18 cellular contexts compared by ENCODE assay signal in genomic region chr3:70000563-70001081, GRCh38. TPM values are rescaled to one million over a fixed set of nuclear protein-coding genes. Genes with fewer than 3 reads are reported as not detected.
DNase-seq lines count a peak whose midpoint lies in the region; ATAC-seq, FAIRE-seq and TF ChIP-seq lines count a peak whose summit lies in the region.
"Had no signal": no experiment of that assay in that cellular context is flagged by ENCODE, and none has a peak within 500 bp of the region (broad histone marks: within the 10 kb centered on the region; RNA-seq: fewer than 3 reads in every experiment).

No MANE protein-coding gene starts in this region.

- H3K4me2 ChIP-seq in PC-3 (ENCODE audit: low read length) = no peak overlapping the region

- DNase-seq in HT1080 (ENCODE audit: low read depth) (peak; percentile 31), PC-3 (peak; percentile 5), fibroblast of pulmonary artery (ENCODE audit: low read depth) (peak; percentile 38), pancreas (no peak), GM13976 (ENCODE audit: low spot score) (no peak), T-helper 2 cell (no peak)
- DNase-seq in activated T-cell treated with anti-CD3 and anti-CD28 coated beads, Interleukin-2, amount 50 U/mL, for 48 hours = no peak
- no peak for DNase-seq in stimulated activated CD4-positive, alpha-beta T cell treated with anti-CD3 and anti-CD28 coated beads, Interleukin-2, amount 100 ng/mL, for 48 hours
- DNase-seq: EL, MV-4-11 had no signal

- no peaks in the 10 kb centered on the region for H3K9me3 ChIP-seq in PC-3 (ENCODE audit: low read length)
- no peaks in the 10 kb centered on the region for H3K9me3 ChIP-seq in pancreas

- no peak for TF ChIP-seq CTCF in PC-3 (conservative IDR thresholded peaks at IDR 0.05; ENCODE audit: low read depth, low read length)
- TF ChIP-seq CTCF in fibroblast of pulmonary artery (IDR thresholded peaks at IDR 0.05; ENCODE audit: low read length, missing control alignments) = no peak
- TF ChIP-seq CTCF in pancreas (IDR thresholded peaks at IDR 0.05) = no peak
- no peak for TF ChIP-seq CTCF in GM13976 (IDR thresholded peaks at IDR 0.05; ENCODE audit: borderline replicate concordance, control extremely low read depth, extremely low read depth, insufficient read depth, missing control alignments)

- H3K27ac ChIP-seq in PC-3 (ENCODE audit: low read length) (no peak overlapping the region), pancreas (no peak overlapping the region)
- H3K27ac ChIP-seq: C4-2B had no signal

- CTCF ChIA-PET in PC-3 (lab: Charles Lee) = no interaction called here

- no peaks in the 10 kb centered on the region for H3K36me3 ChIP-seq in PC-3 (ENCODE audit: low read depth, low read length)
- H3K36me3 ChIP-seq in pancreas = no peaks in the 10 kb centered on the region

- no peak overlapping the region for H3K9ac ChIP-seq in PC-3 (ENCODE audit: low read length)

- in situ Hi-C loops in GM13976 (cut with MboI; ENCODE audit: low sequenced_read_pairs, unreplicated experiment) = no loop called here

- peak; percentile 57 for ATAC-seq in PC-3
- peak in 3 of 4 donors; percentile 18 to 55 (median 50) for ATAC-seq in pancreas
- ATAC-seq: activated naive CD4-positive, alpha-beta T cell treated with anti-CD3 and anti-CD28 coated beads, Interleukin-2, amount 50 U/mL, for 72 hours; SK-N-SH treated with all-trans-retinoic acid at 6 μM for 48 hours had no signal

- no peak for FAIRE-seq in pancreas (lab: Jason Lieb, UNC)
- FAIRE-seq: colon, GM19239, H1, islet of Langerhans had no signal

- BruUV-seq in PC-3 (replicated peaks; lab: Mats Ljungman, UMichigan) = no TSS peak

- H3K4me3 ChIP-seq in PC-3 (ENCODE audit: low read length) (no peak overlapping the region), fibroblast of pulmonary artery (replicated peaks; ENCODE audit: low read depth, low read length) (no peak overlapping the region), pancreas (no peak overlapping the region)

- no peaks in the 10 kb centered on the region for H3K79me2 ChIP-seq in PC-3 (ENCODE audit: low read length)

- no peaks in the 10 kb centered on the region for H4K20me1 ChIP-seq in PC-3 (ENCODE audit: low read length)

- no peaks in the 10 kb centered on the region; the same call in 1 of the 2 replicates for H3K4me1 ChIP-seq in PC-3 (ENCODE audit: insufficient read depth, low read length)
- no peaks in the 10 kb centered on the region for H3K4me1 ChIP-seq in pancreas

- no peaks in the 10 kb centered on the region for H3K27me3 ChIP-seq in PC-3 (ENCODE audit: low read length)
- H3K27me3 ChIP-seq in pancreas = no peaks in the 10 kb centered on the region

- no peaks in the 10 kb centered on the region for H3F3A ChIP-seq in PC-3 (ENCODE audit: low read length, unreplicated experiment)

- POLR2A ChIA-PET in PC-3 (lab: Charles Lee; ENCODE audit: unreplicated experiment) = no interaction called here

- no peak overlapping the region for H2AFZ ChIP-seq in PC-3 (ENCODE audit: low read length)

- 41 to 49% methylated on average over 4 of the region's 4 CpGs for WGBS in pancreas, 2 donors

- no peaks in the 10 kb centered on the region for H3K9me2 ChIP-seq in PC-3 (replicated peaks; ENCODE audit: low read length)

- intact Hi-C loops in PC-3 (cut with micrococcal nuclease) = no loop called here
- intact Hi-C loops in pancreas (cut with DNase I) = no loop called here

RNA-seq across cellular contexts. Expression of gene SAMMSON, which starts 1.1 kb away (rescaled TPM):
- 0.43 and 0.93 TPM in 2 replicates for total RNA-seq in HT1080 (2014; rRNA removed; shearing (Covaris generic))
- polyA plus RNA-seq in HT1080 (2015; cell fraction: cytosol; rRNA removed) = 0.40 and 0.55 TPM in 2 replicates
- 0.49 and 0.57 TPM in 2 replicates for polyA plus RNA-seq in HT1080 (2015; cell fraction: nucleus; rRNA removed)
- total RNA-seq in PC-3 (2014; rRNA removed) (not detected in 2 replicates), pancreas (under 1 TPM in 1 of 6 donors, not detected in 5; 0.14 TPM)
- not detected for polyA plus RNA-seq in pancreas
- total RNA-seq: activated naive CD4-positive, alpha-beta T cell treated with anti-CD3 and anti-CD28 coated beads, Interleukin-2, amount 50 U/mL, for 72 hours; H1 had no signal
- polyA plus RNA-seq: fibroblast of lung, H1 had no signal

Comparison
In these comparisons a context has a peak if more than half of its experiments do, and no peak if none do; other contexts are left out.
1. DNase-seq: peak in HT1080 (single experiment), PC-3 (single experiment) and fibroblast of pulmonary artery (single experiment); none in pancreas (0 of 6), activated T-cell treated with anti-CD3 and anti-CD28 coated beads, Interleukin-2, amount 50 U/mL, for 48 hours (0 of 2), stimulated activated CD4-positive, alpha-beta T cell treated with anti-CD3 and anti-CD28 coated beads, Interleukin-2, amount 100 ng/mL, for 48 hours (0 of 2), GM13976 (single experiment) and T-helper 2 cell (0 of 5).